8 cellular contexts compared by ENCODE assay signal in genomic region chr17:10295728-10296343, GRCh38.
DNase-seq lines count a peak whose midpoint lies in the region; ATAC-seq and TF ChIP-seq lines count a peak whose summit lies in the region.

No MANE protein-coding gene starts in this region.

- H2AK5ac ChIP-seq in mesendoderm (ENCODE audit: low read length) = no peak overlapping the region

- H3K9me3 ChIP-seq in colonic mucosa (no peaks in the 10 kb centered on the region), vagina (no peaks in the 10 kb centered on the region)

- no peak overlapping the region for H2BK15ac ChIP-seq in mesendoderm (replicated peaks; ENCODE audit: low read depth)

- no peak overlapping the region for H3K18ac ChIP-seq in mesendoderm (ENCODE audit: low read length)

- TF ChIP-seq CTCF in colonic mucosa (IDR thresholded peaks at IDR 0.05) = peak; percentile 51
- TF ChIP-seq CTCF in vagina (IDR thresholded peaks at IDR 0.05) = peak; percentile 48 to 69 (median 54)

- no peaks in the 10 kb centered on the region for H3K79me1 ChIP-seq in mesendoderm (ENCODE audit: low read length)

- H3K4me3 ChIP-seq in colonic mucosa (no peak overlapping the region), mesendoderm (ENCODE audit: low read length) (no peak overlapping the region), vagina (no peak overlapping the region)

- H3K27me3 ChIP-seq in colonic mucosa = no peaks in the 10 kb centered on the region
- H3K27me3 ChIP-seq in mesendoderm (ENCODE audit: insufficient read depth, low read length, poor library complexity) = no peaks in the 10 kb centered on the region
- no peaks in the 10 kb centered on the region for H3K27me3 ChIP-seq in vagina

- H3K4me1 ChIP-seq in colonic mucosa (no peaks in the 10 kb centered on the region), mesendoderm (ENCODE audit: control insufficient read depth, low read depth, low read length) (no peaks in the 10 kb centered on the region), vagina (no peaks in the 10 kb centered on the region)

- no peak overlapping the region for H3K23ac ChIP-seq in mesendoderm (ENCODE audit: low read length)

- H4K8ac ChIP-seq in mesendoderm (ENCODE audit: low read depth, low read length) = no peak overlapping the region

- WGBS in mesendoderm (ENCODE audit: extremely low coverage, insufficient coverage, low lambda C conversion rate) = no CpG with 5 or more reads among the region's 5 CpGs

- H3K79me2 ChIP-seq in mesendoderm (ENCODE audit: control insufficient read depth, insufficient read depth, low read length) = no peaks in the 10 kb centered on the region

- ATAC-seq in HG03378 (IDR thresholded peaks at IDR 0.05; ENCODE audit: unreplicated experiment) (peak; percentile 54), GM21737 (IDR thresholded peaks at IDR 0.05; ENCODE audit: unreplicated experiment) (no peak)

- no peak overlapping the region for H3K4me2 ChIP-seq in mesendoderm (ENCODE audit: low read length)

- DNase-seq in SHP77 (lab: John Stamatoyannopoulos, UW) (peak; percentile 42 to 51), SHP77 treated with DMSO at 0.1 percent for 48 hours (lab: John Stamatoyannopoulos, UW) (no peak), SK-N-DZ (ENCODE audit: low spot score) (peak; percentile 21), colonic mucosa (peak; percentile 64), mesendoderm (peak; percentile 84), vagina (ENCODE audit: extremely low spot score in 2 of 2) (no peak)

- no peak for TF ChIP-seq POLR2A in vagina (IDR thresholded peaks at IDR 0.05)

- no peak overlapping the region for H3K9ac ChIP-seq in colonic mucosa (ENCODE audit: low read depth in 2 of 2, low read length in 2 of 2)
- no peak overlapping the region for H3K9ac ChIP-seq in mesendoderm (ENCODE audit: low read length)

- H2BK120ac ChIP-seq in mesendoderm (ENCODE audit: low read depth, low read length) = no peak overlapping the region

- H2BK5ac ChIP-seq in mesendoderm (ENCODE audit: low read length) = no peak overlapping the region

- peak overlapping the region; percentile 52 for H3K56ac ChIP-seq in mesendoderm (ENCODE audit: low read length)

- H4K5ac ChIP-seq in mesendoderm (ENCODE audit: low read length) = no peak overlapping the region

- intact Hi-C loops in colonic mucosa (cut with DNase I) (no loop called here), vagina (cut with DNase I) (no loop called here)

- H3K27ac ChIP-seq in colonic mucosa (no peak overlapping the region), mesendoderm (ENCODE audit: low read depth, low read length) (no peak overlapping the region), vagina (no peak overlapping the region)

- H3K4ac ChIP-seq in mesendoderm (ENCODE audit: low read depth, low read length) = no peak overlapping the region

- no peaks in the 10 kb centered on the region for H3K36me3 ChIP-seq in colonic mucosa
- no peaks in the 10 kb centered on the region for H3K36me3 ChIP-seq in mesendoderm (ENCODE audit: control insufficient read depth, insufficient read depth, low read length)
- H3K36me3 ChIP-seq in vagina = no peaks in the 10 kb centered on the region

Comparison
In these comparisons a context has a peak if more than half of its experiments do, and no peak if none do; other contexts are left out.
1. DNase-seq: peak in SHP77 (2 of 2), SK-N-DZ (single experiment), colonic mucosa (single experiment) and mesendoderm (single experiment); none in SHP77 treated with DMSO at 0.1 percent for 48 hours (single experiment) and vagina (0 of 2).